ENCODE assay signal across 8 cellular contexts in genomic region chr16:29074554-29075402, GRCh38.
DNase-seq lines count a peak whose midpoint lies in the region; ATAC-seq and TF ChIP-seq lines count a peak whose summit lies in the region.
"Not testable (repeated sequence)": the region's sequence is repeated elsewhere in the genome, so short reads cannot be mapped to it uniquely, and the experiment has no call there.

No MANE protein-coding gene starts in this region.

- POLR2A ChIA-PET in naive thymus-derived CD4-positive, alpha-beta T cell (lab: Charles Lee) = interaction anchor here (1.0 to 2.7 kb wide), 3 partner anchors 87 to 252 kb away, joined by 3 to 10 read pairs (median 3); partner anchors contain the start of gene ATXN2L

- peak; percentile 67 for DNase-seq in CMK (ENCODE audit: low read depth)
- peak; percentile 5 for DNase-seq in T-helper 22 cell (ENCODE audit: low read depth)
- DNase-seq in activated naive CD4-positive, alpha-beta T cell treated with anti-CD3 and anti-CD28 coated beads for 36 hours = peak; percentile 50
- DNase-seq in fibroblast of villous mesenchyme (ENCODE audit: low read depth) = peak; percentile 44
- peak; percentile 4 to 43 (median 30) for DNase-seq in naive thymus-derived CD4-positive, alpha-beta T cell

- H3K27ac ChIP-seq in naive thymus-derived CD4-positive, alpha-beta T cell (ENCODE audit: low read depth, low read length) = peak overlapping the region; percentile 64

- H3K4me3 ChIP-seq in fibroblast of villous mesenchyme (ENCODE audit: low read depth, low read length) = peak overlapping the region; percentile 40
- H3K4me3 ChIP-seq in naive thymus-derived CD4-positive, alpha-beta T cell (ENCODE audit: low read length) = peak overlapping the region; percentile 43

- H3K27me3 Mint-ChIP-seq in activated naive CD4-positive, alpha-beta T cell treated with anti-CD3 and anti-CD28 coated beads for 36 hours (ENCODE audit: low read depth); naive thymus-derived CD4-positive, alpha-beta T cell; stimulated activated memory B cell treated with anti-CD40 and anti-IgM and Interleukin-4, amounts not matched to agents 10 μg/mL and 1 μg/mL and 100 μg/mL, for 72 hours: not testable (repeated sequence)

- H3K4me1 Mint-ChIP-seq in activated naive CD4-positive, alpha-beta T cell treated with anti-CD3 and anti-CD28 coated beads for 36 hours (ENCODE audit: low read depth) = peaks cover 25% of the 10 kb centered on the region
- H3K4me1 Mint-ChIP-seq in naive thymus-derived CD4-positive, alpha-beta T cell = peaks cover 9 to 37% (median 24%) of the 10 kb centered on the region in 7 donors
- peaks cover 18% of the 10 kb centered on the region for H3K4me1 Mint-ChIP-seq in stimulated activated memory B cell treated with anti-CD40 and anti-IgM and Interleukin-4, amounts not matched to agents 10 μg/mL and 1 μg/mL and 100 μg/mL, for 72 hours

- peak overlapping the region; percentile 92 for H3K4me3 Mint-ChIP-seq in activated naive CD4-positive, alpha-beta T cell treated with anti-CD3 and anti-CD28 coated beads for 36 hours
- H3K4me3 Mint-ChIP-seq in naive thymus-derived CD4-positive, alpha-beta T cell = peak overlapping the region; percentile 86 to 94 (median 89)
- H3K4me3 Mint-ChIP-seq in stimulated activated memory B cell treated with anti-CD40 and anti-IgM and Interleukin-4, amounts not matched to agents 10 μg/mL and 1 μg/mL and 100 μg/mL, for 72 hours = peak overlapping the region; percentile 99

- CTCF ChIA-PET in activated naive CD4-positive, alpha-beta T cell treated with anti-CD3 and anti-CD28 coated beads for 36 hours (lab: Charles Lee) = interaction anchor here (0.6 to 1.1 kb wide), 3 partner anchors 54 to 89 kb away, joined by 3 to 4 read pairs (median 3); no protein-coding TSS in a partner anchor
- CTCF ChIA-PET in naive thymus-derived CD4-positive, alpha-beta T cell (lab: Charles Lee) = interaction anchor here (0.8 kb wide), 1 partner anchor 87 kb away, joined by 4 read pairs; no protein-coding TSS in a partner anchor

- H3K9me3 ChIP-seq in naive thymus-derived CD4-positive, alpha-beta T cell (ENCODE audit: control insufficient read depth in 2 of 3, low read length in 3 of 3) = not testable (repeated sequence)

- TF ChIP-seq CTCF in fibroblast of villous mesenchyme (IDR thresholded peaks at IDR 0.05; ENCODE audit: insufficient read depth, low read depth, low read length) = not testable (repeated sequence)

- H3K9me3 Mint-ChIP-seq in activated naive CD4-positive, alpha-beta T cell treated with anti-CD3 and anti-CD28 coated beads for 36 hours; naive thymus-derived CD4-positive, alpha-beta T cell; stimulated activated memory B cell treated with anti-CD40 and anti-IgM and Interleukin-4, amounts not matched to agents 10 μg/mL and 1 μg/mL and 100 μg/mL, for 72 hours: not testable (repeated sequence)

- H3K4me1 ChIP-seq in naive thymus-derived CD4-positive, alpha-beta T cell (ENCODE audit: control insufficient read depth in 2 of 2, insufficient read depth in 2 of 2, low read length in 2 of 2) = not testable (repeated sequence)

- intact Hi-C loops in activated naive CD4-positive, alpha-beta T cell treated with anti-CD3 and anti-CD28 coated beads for 36 hours (cut with micrococcal nuclease); naive thymus-derived CD4-positive, alpha-beta T cell (cut with micrococcal nuclease): not testable (repeated sequence)

- H3K36me3 ChIP-seq in naive thymus-derived CD4-positive, alpha-beta T cell (ENCODE audit: control insufficient read depth in 2 of 3, insufficient read depth in 3 of 3, low read length in 3 of 3) = not testable (repeated sequence)

- H3K27ac Mint-ChIP-seq in activated naive CD4-positive, alpha-beta T cell treated with anti-CD3 and anti-CD28 coated beads for 36 hours = peak overlapping the region; percentile 95
- H3K27ac Mint-ChIP-seq in naive thymus-derived CD4-positive, alpha-beta T cell = peak overlapping the region; percentile 95 to 99 (median 97)
- peak overlapping the region; percentile 99 for H3K27ac Mint-ChIP-seq in stimulated activated memory B cell treated with anti-CD40 and anti-IgM and Interleukin-4, amounts not matched to agents 10 μg/mL and 1 μg/mL and 100 μg/mL, for 72 hours

- ATAC-seq in GM19468 (IDR thresholded peaks at IDR 0.05; ENCODE audit: extremely low read depth, unreplicated experiment) (peak; percentile 68), HG03342 (IDR thresholded peaks at IDR 0.05; ENCODE audit: unreplicated experiment) (peak; percentile 87)
- peak; percentile 92 for ATAC-seq in naive thymus-derived CD4-positive, alpha-beta T cell
- peak; percentile 98 for ATAC-seq in stimulated activated memory B cell treated with anti-CD40 and anti-IgM and Interleukin-4, amounts not matched to agents 10 μg/mL and 1 μg/mL and 100 μg/mL, for 72 hours

- not testable (repeated sequence) for H3K36me3 Mint-ChIP-seq in activated naive CD4-positive, alpha-beta T cell treated with anti-CD3 and anti-CD28 coated beads for 36 hours (ENCODE audit: low read depth); naive thymus-derived CD4-positive, alpha-beta T cell; stimulated activated memory B cell treated with anti-CD40 and anti-IgM and Interleukin-4, amounts not matched to agents 10 μg/mL and 1 μg/mL and 100 μg/mL, for 72 hours

- H3K27me3 ChIP-seq in naive thymus-derived CD4-positive, alpha-beta T cell (ENCODE audit: control insufficient read depth in 2 of 2, insufficient read depth in 2 of 2, low read length in 2 of 2) = not testable (repeated sequence)

Comparison
In these comparisons a context has a peak if more than half of its experiments do, and no peak if none do; other contexts are left out.
1. Peak in every context shown above with its lines: DNase-seq, ATAC-seq, H3K4me3 ChIP-seq and H3K27ac ChIP-seq.
2. DNase-seq: peak in every context shown above with its lines; median percentile 67 in CMK; 50 in activated naive CD4-positive, alpha-beta T cell treated with anti-CD3 and anti-CD28 coated beads for 36 hours; 44 in fibroblast of villous mesenchyme; 30 in naive thymus-derived CD4-positive, alpha-beta T cell; 5 in T-helper 22 cell.